25 cellular contexts compared by ENCODE assay signal in genomic region chr18:30588673-30589164, GRCh38.
DNase-seq lines count a peak whose midpoint lies in the region; ATAC-seq, FAIRE-seq and TF ChIP-seq lines count a peak whose summit lies in the region.
"Had no signal": no experiment of that assay in that cellular context is flagged by ENCODE, and none has a peak within 500 bp of the region (broad histone marks: within the 10 kb centered on the region; RNA-seq: fewer than 3 reads in every experiment).

No MANE protein-coding gene starts in this region.

- TF ChIP-seq CTCF in D721Med (IDR thresholded peaks at IDR 0.05; ENCODE audit: insufficient read depth, missing control alignments), result no peak
- TF ChIP-seq CTCF in PC-3 (conservative IDR thresholded peaks at IDR 0.05; ENCODE audit: low read depth, low read length), result no peak
- TF ChIP-seq CTCF in osteocyte (IDR thresholded peaks at IDR 0.05), result no peak
- no peak for TF ChIP-seq CTCF in MCF 10A (IDR thresholded peaks at IDR 0.05; ENCODE audit: unreplicated experiment)

- H3K36me3 Mint-ChIP-seq in osteocyte (ENCODE audit: unreplicated experiment) (no peaks in the 10 kb centered on the region), MCF 10A (ENCODE audit: insufficient read depth, unreplicated experiment) (no peaks in the 10 kb centered on the region)
- H3K36me3 Mint-ChIP-seq: CD8-positive, alpha-beta T cell had no signal

- no peaks in the 10 kb centered on the region for H3K9me3 ChIP-seq in PC-3 (ENCODE audit: low read length)
- H3K9me3 ChIP-seq: A549; BLaER1 treated with 17β-estradiol and CSF1 and Interleukin-3, amounts not matched to agents 10 nM and 100 nM; Caco-2 had no signal

- no peak overlapping the region for H3K4me3 ChIP-seq in PC-3 (ENCODE audit: low read length)
- H3K4me3 ChIP-seq: A549; BLaER1 treated with 17β-estradiol and CSF1 and Interleukin-3, amounts not matched to agents 10 nM and 100 nM; GM12878 had no signal

- peak; percentile 91 for ATAC-seq in PC-3
- ATAC-seq: A549; CD8-positive, alpha-beta T cell; GM12878 had no signal

- no peaks in the 10 kb centered on the region for H3K36me3 ChIP-seq in PC-3 (ENCODE audit: low read depth, low read length)
- H3K36me3 ChIP-seq: BLaER1 treated with 17β-estradiol and CSF1 and Interleukin-3, amounts not matched to agents 10 nM and 100 nM had no signal

- H3K27ac Mint-ChIP-seq in osteocyte (ENCODE audit: unreplicated experiment), result peak overlapping the region; percentile 69
- no peak overlapping the region for H3K27ac Mint-ChIP-seq in MCF 10A (ENCODE audit: low read depth, unreplicated experiment)
- H3K27ac Mint-ChIP-seq: B cell; CD4-positive, alpha-beta T cell; CD8-positive, alpha-beta T cell had no signal

- POLR2A ChIA-PET in PC-3 (lab: Charles Lee; ENCODE audit: unreplicated experiment), result no interaction called here
- POLR2A ChIA-PET in MCF 10A (lab: Yijun Ruan, JAX), result interaction anchor here (1.5 kb wide), 1 partner anchor 16 kb away, joined by 3 read pairs; no protein-coding TSS in a partner anchor

- H3K27me3 Mint-ChIP-seq in osteocyte (ENCODE audit: unreplicated experiment) (peaks cover 4% of the 10 kb centered on the region), MCF 10A (ENCODE audit: insufficient read depth, unreplicated experiment) (peaks cover 14% of the 10 kb centered on the region)
- H3K27me3 Mint-ChIP-seq: B cell; CD4-positive, alpha-beta T cell had no signal

- H3K9me3 Mint-ChIP-seq in osteocyte (ENCODE audit: unreplicated experiment) (peaks cover 5% of the 10 kb centered on the region), MCF 10A (ENCODE audit: unreplicated experiment) (peaks cover 6% of the 10 kb centered on the region)

- H3K4me1 Mint-ChIP-seq in osteocyte (ENCODE audit: unreplicated experiment) (peaks cover 20% of the 10 kb centered on the region), MCF 10A (ENCODE audit: insufficient read depth, unreplicated experiment) (no peaks in the 10 kb centered on the region)
- H3K4me1 Mint-ChIP-seq: B cell had no signal

- peak overlapping the region; percentile 77 for H3K27ac ChIP-seq in PC-3 (ENCODE audit: low read length)
- H3K27ac ChIP-seq: 22Rv1; A549; BLaER1 treated with 17β-estradiol and CSF1 and Interleukin-3, amounts not matched to agents 10 nM and 100 nM; C4-2B had no signal

- CTCF ChIA-PET in PC-3 (lab: Charles Lee) (no interaction called here), MCF 10A (lab: Yijun Ruan, JAX) (interaction anchor here (0.9 kb wide), 1 partner anchor 85 kb away, joined by 3 read pairs; no protein-coding TSS in a partner anchor)

- no peaks in the 10 kb centered on the region for H4K20me1 ChIP-seq in PC-3 (ENCODE audit: low read length)
- H4K20me1 ChIP-seq: BLaER1 treated with 17β-estradiol and CSF1 and Interleukin-3, amounts not matched to agents 10 nM and 100 nM had no signal

- peak; percentile 68 for FAIRE-seq in D721Med (lab: Jason Lieb, UNC)
- FAIRE-seq: A549, GM12878, GM12892, GM18507 had no signal

- no peak for DNase-seq in D721Med (ENCODE audit: insufficient read length, low spot score)
- DNase-seq in PC-3, result peak; percentile 70
- no peak for DNase-seq in osteocyte (ENCODE audit: extremely low spot score, unreplicated experiment)
- DNase-seq in T-helper 9 cell, result no peak
- no peak for DNase-seq in MCF 10A (ENCODE audit: unreplicated experiment)
- DNase-seq: AML-193; Caco-2; Calu3; CD4-positive, alpha-beta T cell; CD8-positive, alpha-beta T cell; DMS 273 treated with DMSO at 0.1 percent for 48 hours; DMS153; DMS53; DMS79; DND-41; EL; GDM1 had no signal

- no peak overlapping the region for H2AFZ ChIP-seq in PC-3 (ENCODE audit: low read length)

- H3K4me2 ChIP-seq in PC-3 (ENCODE audit: low read length), result peak overlapping the region; percentile 58
- H3K4me2 ChIP-seq: A549; BLaER1 treated with 17β-estradiol and CSF1 and Interleukin-3, amounts not matched to agents 10 nM and 100 nM had no signal

- no peaks in the 10 kb centered on the region for H3K79me2 ChIP-seq in PC-3 (ENCODE audit: low read length)

- H3K4me3 Mint-ChIP-seq in osteocyte (ENCODE audit: unreplicated experiment), result no peak overlapping the region
- no peak overlapping the region for H3K4me3 Mint-ChIP-seq in MCF 10A (ENCODE audit: unreplicated experiment)
- H3K4me3 Mint-ChIP-seq: B cell; CD4-positive, alpha-beta T cell; CD8-positive, alpha-beta T cell had no signal

- intact Hi-C loops in PC-3 (cut with micrococcal nuclease), result loop anchor here (2.0 to 10.0 kb wide), 4 partner anchors 16 to 296 kb away; no protein-coding TSS in a partner anchor
- intact Hi-C loops in MCF 10A (cut with micrococcal nuclease), result no loop called here

- H3K9me2 ChIP-seq in PC-3 (replicated peaks; ENCODE audit: low read length), result no peaks in the 10 kb centered on the region

- H3K27me3 ChIP-seq in PC-3 (ENCODE audit: low read length), result no peaks in the 10 kb centered on the region
- H3K27me3 ChIP-seq: BLaER1 treated with 17β-estradiol and CSF1 and Interleukin-3, amounts not matched to agents 10 nM and 100 nM had no signal

- peak overlapping the region; percentile 12; the same call in 1 of the 2 replicates for H3K9ac ChIP-seq in PC-3 (ENCODE audit: low read length)
- H3K9ac ChIP-seq: BLaER1 treated with 17β-estradiol and CSF1 and Interleukin-3, amounts not matched to agents 10 nM and 100 nM had no signal

- BruUV-seq in PC-3 (replicated peaks; lab: Mats Ljungman, UMichigan), result no TSS peak
- no TSS peak for BruUV-seq in MCF 10A (replicated peaks; lab: Mats Ljungman, UMichigan)

- H3K4me1 ChIP-seq in PC-3 (ENCODE audit: insufficient read depth, low read length), result peaks cover 19% of the 10 kb centered on the region
- H3K4me1 ChIP-seq: A549; BLaER1 treated with 17β-estradiol and CSF1 and Interleukin-3, amounts not matched to agents 10 nM and 100 nM; Caco-2 had no signal

- no peaks in the 10 kb centered on the region for H3F3A ChIP-seq in PC-3 (ENCODE audit: low read length, unreplicated experiment)
